ENCODE assay signal across 20 cellular contexts in genomic region chr11:131637469-131638175, GRCh38.
DNase-seq lines count a peak whose midpoint lies in the region; ATAC-seq and FAIRE-seq lines count a peak whose summit lies in the region.
"Had no signal": no experiment of that assay in that cellular context is flagged by ENCODE, and none has a peak within 500 bp of the region (broad histone marks: within the 10 kb centered on the region; RNA-seq: fewer than 3 reads in every experiment).

No MANE protein-coding gene starts in this region.

- DNase-seq in AG08395 (ENCODE audit: low spot score) (peak; percentile 65), GM04504 (ENCODE audit: low read depth) (peak; percentile 1), RCC 7860 (ENCODE audit: low spot score) (peak; percentile 79), hepatic stellate cell (ENCODE audit: low spot score) (peak; percentile 10), dedifferentiated amniotic fluid mesenchymal stem cell (ENCODE audit: extremely low spot score) (no peak), NK-92 (lab: John Stamatoyannopoulos, UW; ENCODE audit: unreplicated experiment) (no peak)
- DNase-seq: activated CD4-positive, alpha-beta memory T cell treated with anti-CD3 and anti-CD28 coated beads for 36 hours; activated T-cell treated with anti-CD3 and anti-CD28 coated beads for 4 hours; effector CD8-positive, alpha-beta T cell; esophagus squamous epithelium; glutamatergic neuron; left ventricle myocardium superior; NCI-H1694; NCI-H510A; SHP77 treated with DMSO at 0.1 percent for 48 hours; T-helper 1 cell had no signal

- ATAC-seq in HG02798 (IDR thresholded peaks at IDR 0.05; ENCODE audit: poor library complexity, unreplicated experiment) = no peak
- ATAC-seq in GM21423 (IDR thresholded peaks at IDR 0.05; ENCODE audit: unreplicated experiment) = no peak
- ATAC-seq: left ventricle myocardium superior, WTC11 had no signal

- FAIRE-seq in RCC 7860 (lab: Jason Lieb, UNC) = peak; percentile 91
- FAIRE-seq: HTR-8/SVneo had no signal

Comparison
In these comparisons a context has a peak if more than half of its experiments do, and no peak if none do; other contexts are left out.
1. DNase-seq: peak in AG08395 (single experiment), GM04504 (single experiment), RCC 7860 (single experiment) and hepatic stellate cell (single experiment); none in dedifferentiated amniotic fluid mesenchymal stem cell (single experiment) and NK-92 (single experiment).